In the genomic region with DNA sequence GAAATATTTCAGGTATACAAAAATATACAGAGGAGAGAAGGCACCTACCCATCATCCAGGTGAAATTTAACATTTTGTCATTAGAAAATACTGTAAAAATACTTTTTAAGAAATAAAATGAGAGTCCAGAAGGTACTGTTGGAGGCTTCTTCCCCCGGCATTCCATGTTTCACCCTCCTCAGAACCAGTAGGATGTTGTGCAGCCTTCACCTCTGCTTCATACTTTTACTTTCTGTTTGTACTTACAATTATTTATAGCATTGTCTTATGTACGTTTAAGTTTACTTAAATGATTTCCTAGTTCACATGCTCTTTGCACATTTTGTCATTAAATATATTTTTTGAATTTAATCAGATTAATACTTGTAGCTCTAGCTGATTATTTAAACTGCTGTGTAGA, we compare ENCODE assay signal across 12 cellular contexts. TPM values are rescaled to one million over a fixed set of nuclear protein-coding genes. Genes with fewer than 3 reads are reported as not detected.
A peak's percentile ranks its signal among the peaks of the same experiment; 100 is the strongest.
DNase-seq lines count a peak whose midpoint lies in the region; ATAC-seq and TF ChIP-seq lines count a peak whose summit lies in the region.
"Had no signal": no experiment of that assay in that cellular context is flagged by ENCODE, and none has a peak within 500 bp of the region (broad histone marks: within the 10 kb centered on the region; RNA-seq: fewer than 3 reads in every experiment).

No MANE protein-coding gene starts in this region.

- H3K36me3 Mint-ChIP-seq in natural killer cell: no peaks in the 10 kb centered on the region
- H3K36me3 Mint-ChIP-seq in GM23338 (ENCODE audit: low read depth): no peaks in the 10 kb centered on the region; the same call in 2 of the 3 replicates

- H3K9me3 Mint-ChIP-seq in natural killer cell (peaks cover 0 to 2% of the 10 kb centered on the region in 2 donors), GM23338 (no peaks in the 10 kb centered on the region)

- H3K79me2 ChIP-seq in mammary epithelial cell (ENCODE audit: insufficient read depth, low read length): peaks cover 6% of the 10 kb centered on the region
- H3K79me2 ChIP-seq in GM23338 (replicated peaks; ENCODE audit: insufficient read depth): no peaks in the 10 kb centered on the region; the same call in 1 of the 2 replicates

- 61% methylated on average over 2 of the region's 2 CpGs for WGBS in mammary epithelial cell (ENCODE audit: low coverage, missing lambda C conversion rate)

- no TSS peak for BruUV-seq in mammary epithelial cell (replicated peaks; lab: Mats Ljungman, UMichigan)

- H3K4me3 ChIP-seq in GM06990 (replicated peaks; ENCODE audit: low read depth, low read length) (peak overlapping the region; percentile 14; the same call in 1 of the 2 replicates), mammary epithelial cell (replicated peaks in 1 of 3; ENCODE audit: insufficient read depth in 1 of 3, low read depth in 2 of 3, low read length in 3 of 3) (peak overlapping the region; percentile 9 to 35 (median 27)), GM23338 (no peak overlapping the region)
- H3K4me3 ChIP-seq: skin epidermis had no signal

- peak overlapping the region; percentile 66 for H3K4me2 ChIP-seq in mammary epithelial cell (ENCODE audit: insufficient read depth, low read depth, low read length)
- H3K4me2 ChIP-seq in GM23338: no peak overlapping the region

- peaks cover 0 to 5% of the 10 kb centered on the region in 2 donors for H3K4me1 Mint-ChIP-seq in natural killer cell
- H3K4me1 Mint-ChIP-seq in GM23338: no peaks in the 10 kb centered on the region

- intact Hi-C loops in mammary epithelial cell (cut with micrococcal nuclease) (no loop called here), natural killer cell (cut with micrococcal nuclease) (no loop called here)

- H3K4me1 ChIP-seq in mammary epithelial cell (ENCODE audit: insufficient read depth, low read length) (no peaks in the 10 kb centered on the region), GM23338 (ENCODE audit: insufficient read depth) (no peaks in the 10 kb centered on the region)

- TF ChIP-seq CTCF in GM06990 (IDR thresholded peaks at IDR 0.05; ENCODE audit: insufficient read depth, low read length, poor library complexity, severe bottlenecking) (no peak), mammary epithelial cell (conservative IDR thresholded peaks at IDR 0.05 in 1 of 2, IDR thresholded peaks at IDR 0.05 in 1 of 2; ENCODE audit: extremely low read depth in 1 of 2, insufficient read depth in 1 of 2, low read depth in 1 of 2, low read length in 2 of 2) (no peak), natural killer cell (IDR thresholded peaks at IDR 0.05) (no peak), GM23338 (conservative IDR thresholded peaks at IDR 0.05; ENCODE audit: low read depth in 2 of 2) (no peak)

- H4K20me1 ChIP-seq in mammary epithelial cell (ENCODE audit: insufficient read depth, low read length) (no peaks in the 10 kb centered on the region), GM23338 (replicated peaks; ENCODE audit: insufficient read depth) (no peaks in the 10 kb centered on the region; the same call in 1 of the 2 replicates)

- in situ Hi-C loops in mammary epithelial cell (cut with MboI; ENCODE audit: low sequenced_read_pairs in 2 of 2): no loop called here

- ATAC-seq in HG03432 (IDR thresholded peaks at IDR 0.05; ENCODE audit: unreplicated experiment) (peak; percentile 75), natural killer cell (peak in 2 of 3 donors; percentile 56 to 59), GM21381 (IDR thresholded peaks at IDR 0.05; ENCODE audit: unreplicated experiment) (no peak), GM23338 (no peak)

- H3F3A ChIP-seq in GM23338 (replicated peaks; ENCODE audit: low read depth): no peaks in the 10 kb centered on the region

- no peaks in the 10 kb centered on the region for H3K27me3 ChIP-seq in GM06990 (replicated peaks; ENCODE audit: control insufficient read depth, insufficient read depth, low read length)
- no peaks in the 10 kb centered on the region for H3K27me3 ChIP-seq in mammary epithelial cell (ENCODE audit: insufficient read depth, low read length)
- H3K27me3 ChIP-seq in GM23338 (ENCODE audit: insufficient read depth): no peaks in the 10 kb centered on the region

- no peaks in the 10 kb centered on the region for H3K9me3 ChIP-seq in mammary epithelial cell (replicated peaks; ENCODE audit: insufficient read depth, low read length)

- H2AFZ ChIP-seq in mammary epithelial cell (ENCODE audit: low read depth, low read length) (no peak overlapping the region), GM23338 (no peak overlapping the region)

- H3K27ac ChIP-seq in mammary epithelial cell (ENCODE audit: insufficient read depth, low read depth, low read length) (no peak overlapping the region), GM23338 (ENCODE audit: low read depth) (no peak overlapping the region)

- DNase-seq in GM06990 (ENCODE audit: extremely low read depth, insufficient read length): no peak
- DNase-seq in mammary epithelial cell: peak; percentile 32
- DNase-seq in natural killer cell: no peak
- no peak for DNase-seq in GM23338 (ENCODE audit: low spot score)
- DNase-seq in NAMALWA (ENCODE audit: low spot score): no peak
- DNase-seq: activated naive CD4-positive, alpha-beta T cell; DMS79 treated with DMSO at 0.1 percent for 48 hours; hippocampal formation had no signal

- no peaks in the 10 kb centered on the region for H3K36me3 ChIP-seq in GM06990 (ENCODE audit: control insufficient read depth, insufficient read depth, low read length)
- H3K36me3 ChIP-seq in mammary epithelial cell (ENCODE audit: insufficient read depth, low read length): no peaks in the 10 kb centered on the region
- no peaks in the 10 kb centered on the region for H3K36me3 ChIP-seq in GM23338 (ENCODE audit: insufficient read depth)

- peak overlapping the region; percentile 23 for H3K9ac ChIP-seq in mammary epithelial cell (ENCODE audit: insufficient read depth, low read length)

- no peaks in the 10 kb centered on the region for H3K9me2 ChIP-seq in GM23338 (ENCODE audit: insufficient read depth)

- H3K27me3 Mint-ChIP-seq in natural killer cell (ENCODE audit: low read depth in 2 of 2) (peaks cover 4 to 16% of the 10 kb centered on the region in 2 donors), GM23338 (ENCODE audit: insufficient read depth, low read depth, poor library complexity) (no peaks in the 10 kb centered on the region)

- CTCF ChIA-PET in mammary epithelial cell (lab: Charles Lee; ENCODE audit: low non-redundant PET): no interaction called here

- dilution Hi-C loops in mammary epithelial cell (cut with HindIII; ENCODE audit: low sequenced_read_pairs): no loop called here

- peak overlapping the region; percentile 63 for H3K4me3 Mint-ChIP-seq in natural killer cell
- H3K4me3 Mint-ChIP-seq in GM23338: no peak overlapping the region

- H3K27ac Mint-ChIP-seq in natural killer cell (no peak overlapping the region), GM23338 (no peak overlapping the region)

TF ChIP-seq in GM23338, 12 proteins besides CTCF, POLR2A, EP300 and RAD21 (continues in another document):
- TF ChIP-seq, protein P1, sequence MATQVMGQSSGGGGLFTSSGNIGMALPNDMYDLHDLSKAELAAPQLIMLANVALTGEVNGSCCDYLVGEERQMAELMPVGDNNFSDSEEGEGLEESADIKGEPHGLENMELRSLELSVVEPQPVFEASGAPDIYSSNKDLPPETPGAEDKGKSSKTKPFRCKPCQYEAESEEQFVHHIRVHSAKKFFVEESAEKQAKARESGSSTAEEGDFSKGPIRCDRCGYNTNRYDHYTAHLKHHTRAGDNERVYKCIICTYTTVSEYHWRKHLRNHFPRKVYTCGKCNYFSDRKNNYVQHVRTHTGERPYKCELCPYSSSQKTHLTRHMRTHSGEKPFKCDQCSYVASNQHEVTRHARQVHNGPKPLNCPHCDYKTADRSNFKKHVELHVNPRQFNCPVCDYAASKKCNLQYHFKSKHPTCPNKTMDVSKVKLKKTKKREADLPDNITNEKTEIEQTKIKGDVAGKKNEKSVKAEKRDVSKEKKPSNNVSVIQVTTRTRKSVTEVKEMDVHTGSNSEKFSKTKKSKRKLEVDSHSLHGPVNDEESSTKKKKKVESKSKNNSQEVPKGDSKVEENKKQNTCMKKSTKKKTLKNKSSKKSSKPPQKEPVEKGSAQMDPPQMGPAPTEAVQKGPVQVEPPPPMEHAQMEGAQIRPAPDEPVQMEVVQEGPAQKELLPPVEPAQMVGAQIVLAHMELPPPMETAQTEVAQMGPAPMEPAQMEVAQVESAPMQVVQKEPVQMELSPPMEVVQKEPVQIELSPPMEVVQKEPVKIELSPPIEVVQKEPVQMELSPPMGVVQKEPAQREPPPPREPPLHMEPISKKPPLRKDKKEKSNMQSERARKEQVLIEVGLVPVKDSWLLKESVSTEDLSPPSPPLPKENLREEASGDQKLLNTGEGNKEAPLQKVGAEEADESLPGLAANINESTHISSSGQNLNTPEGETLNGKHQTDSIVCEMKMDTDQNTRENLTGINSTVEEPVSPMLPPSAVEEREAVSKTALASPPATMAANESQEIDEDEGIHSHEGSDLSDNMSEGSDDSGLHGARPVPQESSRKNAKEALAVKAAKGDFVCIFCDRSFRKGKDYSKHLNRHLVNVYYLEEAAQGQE (IDR thresholded peaks at IDR 0.05; ENCODE audit: unreplicated experiment): no peak
- no peak for TF ChIP-seq EZH2phosphoT487 (IDR thresholded peaks at IDR 0.05; ENCODE audit: unreplicated experiment)
- TF ChIP-seq ZNF331 (CRISPR knock-in tag; IDR thresholded peaks at IDR 0.05; ENCODE audit: low read depth): no peak
- no peak for TF ChIP-seq POLR2AphosphoS5 (IDR thresholded peaks at IDR 0.05; ENCODE audit: low read depth)
- TF ChIP-seq, protein P2, sequence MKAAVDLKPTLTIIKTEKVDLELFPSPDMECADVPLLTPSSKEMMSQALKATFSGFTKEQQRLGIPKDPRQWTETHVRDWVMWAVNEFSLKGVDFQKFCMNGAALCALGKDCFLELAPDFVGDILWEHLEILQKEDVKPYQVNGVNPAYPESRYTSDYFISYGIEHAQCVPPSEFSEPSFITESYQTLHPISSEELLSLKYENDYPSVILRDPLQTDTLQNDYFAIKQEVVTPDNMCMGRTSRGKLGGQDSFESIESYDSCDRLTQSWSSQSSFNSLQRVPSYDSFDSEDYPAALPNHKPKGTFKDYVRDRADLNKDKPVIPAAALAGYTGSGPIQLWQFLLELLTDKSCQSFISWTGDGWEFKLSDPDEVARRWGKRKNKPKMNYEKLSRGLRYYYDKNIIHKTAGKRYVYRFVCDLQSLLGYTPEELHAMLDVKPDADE (IDR thresholded peaks at IDR 0.05): no peak
- TF ChIP-seq JUNB (IDR thresholded peaks at IDR 0.05; ENCODE audit: unreplicated experiment): no peak
- no peak for TF ChIP-seq CREB1 (CRISPR knock-in tag; IDR thresholded peaks at IDR 0.05; ENCODE audit: low read depth)

RNA-seq across cellular contexts. Expression of a gene that starts 30.9 kb away (rescaled TPM):
- total RNA-seq in mammary epithelial cell (10 to 100 TPM in 1 of 2 donors, 1 to 10 TPM in 1; 3.5 to 15.2 TPM), natural killer cell (under 1 TPM; 0.16 to 0.52 (median 0.50) TPM)
- polyA plus RNA-seq in mammary epithelial cell (11.6 TPM), GM23338 (2016; fragmentation: Nextera tagmentation; extraction: Ambion mirVana) (6.7 and 7.1 TPM in 2 replicates)
- polyA minus RNA-seq in mammary epithelial cell: 12.8 TPM
- total RNA-seq in GM23338 (2014; rRNA removed; shearing (Covaris generic)): 22.7 and 24.8 TPM in 2 replicates
- total RNA-seq: OCI-LY7 had no signal

Comparison
In these comparisons a context has a peak if more than half of its experiments do, and no peak if none do; other contexts are left out.
1. ATAC-seq: peak in HG03432 (single experiment) and natural killer cell (2 of 3); none in GM21381 (single experiment) and GM23338 (single experiment).